Comparison of ENCODE assay signal across 14 cellular contexts in the genomic region with DNA sequence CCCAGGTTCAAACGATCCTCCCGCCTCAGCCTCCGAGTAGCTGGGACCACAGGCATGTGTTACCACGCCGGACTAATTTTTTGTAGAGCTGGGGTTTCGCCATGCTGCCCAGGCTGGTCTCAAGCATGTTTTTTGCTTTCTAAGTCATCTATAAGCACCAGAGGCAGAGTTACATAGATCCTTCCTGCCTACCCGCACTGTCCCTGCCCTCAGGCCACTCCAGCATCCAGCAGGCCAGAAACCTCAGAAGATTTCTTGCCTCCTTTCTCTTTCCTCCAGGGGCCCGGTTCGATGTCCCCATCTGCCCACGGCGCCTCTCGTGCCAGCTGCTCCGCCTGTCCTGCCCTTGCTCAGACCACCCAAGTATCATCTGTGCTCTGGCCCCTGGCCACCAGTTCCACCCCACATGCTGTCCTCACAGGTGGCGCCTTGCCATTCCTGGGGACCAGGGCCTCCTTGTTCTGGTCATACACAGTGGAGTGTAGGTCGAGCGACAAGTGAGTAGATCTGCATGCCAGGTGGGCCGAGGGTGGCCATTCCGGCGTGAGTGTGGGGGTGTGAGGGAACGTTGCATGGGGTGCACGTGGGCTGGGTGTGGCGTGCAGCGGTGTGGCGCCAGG. TPM values are rescaled to one million over a fixed set of nuclear protein-coding genes. Genes with fewer than 3 reads are reported as not detected.
DNase-seq lines count a peak whose midpoint lies in the region; ATAC-seq, FAIRE-seq and TF ChIP-seq lines count a peak whose summit lies in the region.
"Had no signal": no experiment of that assay in that cellular context is flagged by ENCODE, and none has a peak within 500 bp of the region (broad histone marks: within the 10 kb centered on the region; RNA-seq: fewer than 3 reads in every experiment).

No MANE protein-coding gene starts in this region.

- no peak for DNase-seq in BJ (ENCODE audit: low read depth)
- no peak for DNase-seq in astrocyte of the cerebellum (ENCODE audit: low read depth)
- DNase-seq in kidney: peak; percentile 7
- DNase-seq in NCI-H2081 treated with DMSO at 0.1 percent for 48 hours (lab: John Stamatoyannopoulos, UW): no peak
- DNase-seq in DMS114 treated with DMSO at 0.1 percent for 48 hours (lab: John Stamatoyannopoulos, UW; ENCODE audit: unreplicated experiment): no peak
- DNase-seq: activated T-cell treated with anti-CD3 and anti-CD28 coated beads, Interleukin-2, amount 50 U/mL, for 24 hours; DMS79; effector CD8-positive, alpha-beta T cell; NCI-H1092 treated with DMSO at 0.1 percent for 48 hours; T-helper 1 cell had no signal

- no peak for FAIRE-seq in kidney (lab: Jason Lieb, UNC)

- no peak for ATAC-seq in HG03521 (IDR thresholded peaks at IDR 0.05; ENCODE audit: unreplicated experiment)
- ATAC-seq in GM19455 (IDR thresholded peaks at IDR 0.05; ENCODE audit: unreplicated experiment): no peak

- in situ Hi-C loops in astrocyte of the cerebellum (cut with HindIII; ENCODE audit: low sequenced_read_pairs): no loop called here

- POLR2A ChIA-PET in BJ (lab: Charles Lee): no interaction called here

- H3K27ac ChIP-seq in kidney (ENCODE audit: low read depth in 2 of 2, low read length in 2 of 2): peak overlapping the region in 1 of 2 donors; percentile 32
- H3K27ac ChIP-seq in skeletal muscle tissue (ENCODE audit: low read depth, low read length): peak overlapping the region; percentile 89
- H3K27ac ChIP-seq: BLaER1 treated with 17β-estradiol and CSF1 and Interleukin-3, amounts not matched to agents 10 nM and 100 nM had no signal

- H3K9me3 ChIP-seq in kidney (ENCODE audit: control insufficient read depth in 1 of 2, low read length in 2 of 2): no peaks in the 10 kb centered on the region
- H3K9me3 ChIP-seq in skeletal muscle tissue (ENCODE audit: control insufficient read depth in 3 of 3, low read length in 3 of 3): no peaks in the 10 kb centered on the region

- TF ChIP-seq CTCF in BJ (IDR thresholded peaks at IDR 0.05; ENCODE audit: insufficient read depth, low read depth, low read length) (no peak), astrocyte of the cerebellum (IDR thresholded peaks at IDR 0.05; ENCODE audit: low read depth, low read length, missing control alignments) (no peak), kidney (IDR thresholded peaks at IDR 0.05; ENCODE audit: borderline replicate concordance, extremely low read depth, insufficient read depth) (no peak)

- H3K9ac ChIP-seq in kidney (ENCODE audit: low read length in 2 of 2) (no peak overlapping the region), skeletal muscle tissue (ENCODE audit: low read depth in 1 of 3, low read length in 3 of 3) (peak overlapping the region; percentile 66 to 84 (median 72))
- H3K9ac ChIP-seq: BLaER1 treated with 17β-estradiol and CSF1 and Interleukin-3, amounts not matched to agents 10 nM and 100 nM had no signal

- no peaks in the 10 kb centered on the region for H3K36me3 ChIP-seq in BJ (ENCODE audit: control insufficient read depth, insufficient read depth, low read length)
- H3K36me3 ChIP-seq in kidney (ENCODE audit: control insufficient read depth in 1 of 2, insufficient read depth in 2 of 2, low read length in 2 of 2): no peaks in the 10 kb centered on the region
- H3K36me3 ChIP-seq in skeletal muscle tissue (ENCODE audit: control insufficient read depth in 3 of 3, insufficient read depth in 3 of 3, low read length in 3 of 3): no peaks in the 10 kb centered on the region
- H3K36me3 ChIP-seq: BLaER1 treated with 17β-estradiol and CSF1 and Interleukin-3, amounts not matched to agents 10 nM and 100 nM had no signal

- H3K4me1 ChIP-seq in kidney (ENCODE audit: control insufficient read depth in 1 of 2, insufficient read depth in 1 of 2, low read depth in 1 of 2, low read length in 2 of 2): no peaks in the 10 kb centered on the region
- H3K4me1 ChIP-seq in skeletal muscle tissue (ENCODE audit: control insufficient read depth in 3 of 3, insufficient read depth in 3 of 3, low read length in 3 of 3): peaks cover 5 to 8% (median 6%) of the 10 kb centered on the region in 3 donors
- H3K4me1 ChIP-seq: BLaER1 treated with 17β-estradiol and CSF1 and Interleukin-3, amounts not matched to agents 10 nM and 100 nM had no signal

- intact Hi-C loops in kidney (cut with DNase I): no loop called here

- H3K4me3 ChIP-seq in BJ (ENCODE audit: low read depth, low read length) (peak overlapping the region; percentile 42), astrocyte of the cerebellum (ENCODE audit: low read depth, low read length) (peak overlapping the region; percentile 38), kidney (ENCODE audit: low read length in 2 of 2) (peak overlapping the region in 1 of 2 donors; percentile 35), skeletal muscle tissue (ENCODE audit: low read length in 3 of 3) (peak overlapping the region; percentile 50 to 76 (median 75))
- H3K4me3 ChIP-seq: BLaER1 treated with 17β-estradiol and CSF1 and Interleukin-3, amounts not matched to agents 10 nM and 100 nM had no signal

- H3K27me3 ChIP-seq in BJ (ENCODE audit: control insufficient read depth, insufficient read depth, low read length) (no peaks in the 10 kb centered on the region), skeletal muscle tissue (ENCODE audit: control insufficient read depth in 3 of 3, insufficient read depth in 3 of 3, low read length in 3 of 3) (no peaks in the 10 kb centered on the region)
- H3K27me3 ChIP-seq: BLaER1 treated with 17β-estradiol and CSF1 and Interleukin-3, amounts not matched to agents 10 nM and 100 nM had no signal

- CTCF ChIA-PET in BJ (lab: Yijun Ruan, JAX): interaction anchor here (0.7 kb wide), 1 partner anchor 28 kb away, joined by 3 read pairs; no protein-coding TSS in a partner anchor

RNA-seq across cellular contexts. Expression of a gene that starts 27.3 kb away (rescaled TPM):
- polyA plus RNA-seq in BJ (2011; rRNA removed) (33.8 and 47.8 TPM in 2 replicates), kidney (ENCODE audit: insufficient read depth, low read depth, low replicate concordance) (36.5 TPM)
- polyA minus RNA-seq in BJ (2011; rRNA and poly(A)+ RNA removed): 18.6 and 23.2 TPM in 2 replicates
- total RNA-seq in kidney (23.4 TPM), skeletal muscle tissue (83.5 TPM)

RNA-seq across cellular contexts. Expression of a gene that starts 32.6 kb away (rescaled TPM):
- 23.1 and 33.3 TPM in 2 replicates for polyA plus RNA-seq in BJ (2011; rRNA removed)
- 30.9 and 49.3 TPM in 2 replicates for polyA minus RNA-seq in BJ (2011; rRNA and poly(A)+ RNA removed)
- 27.6 TPM for total RNA-seq in kidney
- polyA plus RNA-seq in kidney (ENCODE audit: insufficient read depth, low read depth, low replicate concordance): 21.0 TPM
- 11.5 TPM for total RNA-seq in skeletal muscle tissue

Comparison
In these comparisons a context has a peak if more than half of its experiments do, and no peak if none do; other contexts are left out.
1. H3K9ac ChIP-seq: peak in skeletal muscle tissue (3 of 3); none in kidney (0 of 2).